Comparison of ENCODE assay signal across 8 cellular contexts in genomic region chr15:34493001-34493400, GRCh38.
"Had no signal": no experiment of that assay in that cellular context is flagged by ENCODE, and none has a peak within 500 bp of the region (broad histone marks: within the 10 kb centered on the region; RNA-seq: fewer than 3 reads in every experiment).

No MANE protein-coding gene starts in this region.

- H3K36me3 ChIP-seq: HAP-1 had no signal

- H3K4me1 ChIP-seq: HAP-1 had no signal

- ATAC-seq: HCT116 had no signal

- FAIRE-seq: HTR-8/SVneo had no signal

- DNase-seq: GM23248, GOT3, H7, HFFc6, KG1 had no signal

- H3K9ac ChIP-seq: GM23248 had no signal

- H3K4me3 ChIP-seq: GM23248, HAP-1 had no signal

- H2AFZ ChIP-seq: GM23248 had no signal

- H3K27ac ChIP-seq: GM23248 had no signal

- H3K9me3 ChIP-seq: HAP-1 had no signal
